In the genomic region with DNA sequence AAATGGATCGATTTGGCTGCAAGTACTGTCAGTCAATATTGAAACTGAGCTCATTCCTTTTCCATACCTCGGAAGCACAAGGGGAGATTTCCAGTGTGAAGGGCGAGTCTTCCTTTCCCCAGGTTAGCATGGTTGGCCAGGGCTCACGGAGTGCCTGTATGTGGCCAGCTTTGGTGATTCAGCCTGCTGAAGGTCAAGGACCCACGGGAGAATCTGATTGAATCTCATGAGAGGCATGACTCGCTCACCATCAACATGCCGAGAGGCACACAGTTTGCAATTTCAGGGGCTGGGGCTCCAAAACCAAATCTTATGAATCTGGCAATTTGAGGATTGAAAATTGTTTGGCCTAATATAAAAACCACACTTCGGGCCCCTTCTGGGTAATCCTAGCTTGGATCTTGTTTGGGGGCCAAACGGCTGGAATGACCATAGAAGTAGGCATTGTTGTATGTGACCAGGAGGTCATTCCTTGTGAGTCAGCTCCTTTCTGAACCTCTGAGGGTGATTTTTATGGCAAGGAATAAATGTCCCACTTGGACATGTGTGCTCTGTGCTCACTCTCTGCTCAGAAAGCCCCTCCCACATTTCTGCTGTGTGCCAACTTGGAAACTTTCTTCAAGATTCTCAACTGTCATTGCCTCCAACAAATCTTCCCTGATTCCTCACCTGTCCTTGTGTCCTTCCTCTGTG, we compare ENCODE assay signal across 9 cellular contexts.
DNase-seq lines count a peak whose midpoint lies in the region; ATAC-seq and TF ChIP-seq lines count a peak whose summit lies in the region.
"Had no signal": no experiment of that assay in that cellular context is flagged by ENCODE, and none has a peak within 500 bp of the region (broad histone marks: within the 10 kb centered on the region; RNA-seq: fewer than 3 reads in every experiment).

No MANE protein-coding gene starts in this region.

- H3K27me3 ChIP-seq in cardiac muscle cell (no peaks in the 10 kb centered on the region), SK-N-SH (ENCODE audit: insufficient read depth) (no peaks in the 10 kb centered on the region), neuronal stem cell (ENCODE audit: control insufficient read depth in 3 of 3, insufficient read depth in 3 of 3, low read depth in 1 of 3, low read length in 3 of 3) (no peaks in the 10 kb centered on the region)

- H2AFZ ChIP-seq in SK-N-SH (ENCODE audit: low read depth) = 0 out of 2 replicates have a peak overlapping the region, but pooled peaks have one; percentile 42
- H2AFZ ChIP-seq in neuronal stem cell (ENCODE audit: low read length) = no peak overlapping the region

- no peak overlapping the region for H3K4me3 ChIP-seq in cardiac muscle cell
- no peak overlapping the region for H3K4me3 ChIP-seq in SK-N-SH (ENCODE audit: low read depth in 2 of 2, low read length in 1 of 2)
- no peak overlapping the region for H3K4me3 ChIP-seq in neuronal stem cell (ENCODE audit: low read length in 2 of 2)

- POLR2A ChIA-PET in SK-N-SH (lab: Yijun Ruan, JAX) = no interaction called here

- no peak overlapping the region for H3K4ac ChIP-seq in neuronal stem cell (ENCODE audit: low read length)

- H3K14ac ChIP-seq in neuronal stem cell (ENCODE audit: low read length) = no peak overlapping the region

- no peak overlapping the region for H2BK15ac ChIP-seq in neuronal stem cell (ENCODE audit: low read length)

- intact Hi-C loops in Right ventricle myocardium superior (cut with DNase I) = no loop called here

- H2BK12ac ChIP-seq in neuronal stem cell (ENCODE audit: low read length) = no peak overlapping the region

- CTCF ChIA-PET in SK-N-SH (lab: Yijun Ruan, JAX) = interaction anchor here (1.1 to 1.4 kb wide), 3 partner anchors 10 to 509 kb away, joined by 3 to 6 read pairs (median 3); no protein-coding TSS in a partner anchor

- H4K8ac ChIP-seq in neuronal stem cell (ENCODE audit: low read depth, low read length) = no peak overlapping the region

- no peak overlapping the region for H2AK5ac ChIP-seq in neuronal stem cell (ENCODE audit: low read depth, low read length)

- H3K23ac ChIP-seq in neuronal stem cell (ENCODE audit: low read depth, low read length, poor library complexity) = no peak overlapping the region

- no peak for TF ChIP-seq RAD21 in SK-N-SH (IDR thresholded peaks at IDR 0.05; ENCODE audit: low read length)

- peak; percentile 10 to 47 for DNase-seq in cardiac muscle cell (ENCODE audit: low read depth in 1 of 2, low spot score in 1 of 2)
- DNase-seq in Right ventricle myocardium superior = no peak
- no peak for DNase-seq in SK-N-SH
- peak; percentile 66 for DNase-seq in fibroblast of gingiva (ENCODE audit: low read depth)
- peak; percentile 76 for DNase-seq in stromal cell of bone marrow (ENCODE audit: low read depth)
- DNase-seq in activated CD4-positive, CD25-positive, alpha-beta regulatory T cell treated with anti-CD3 and anti-CD28 coated beads, Interleukin-2, amount 50 U/mL, for 72 hours = no peak
- no peak for DNase-seq in neuronal stem cell (ENCODE audit: low spot score)
- no peak for DNase-seq in activated CD8-positive, alpha-beta memory T cell treated with anti-CD3 and anti-CD28 coated beads for 24 hours
- DNase-seq: substantia nigra had no signal

- no peak for ATAC-seq in Right ventricle myocardium superior (ENCODE audit: poor library complexity)

- H3K27ac ChIP-seq in cardiac muscle cell (no peak overlapping the region), SK-N-SH (ENCODE audit: low read depth in 2 of 2, low read length in 1 of 2) (peak overlapping the region in 1 of 2 experiments; percentile 79; a peak in 2 of 4 replicates), neuronal stem cell (replicated peaks; ENCODE audit: low read length) (no peak overlapping the region)

- peaks cover 20% of the 10 kb centered on the region for H3F3A ChIP-seq in SK-N-SH (replicated peaks; ENCODE audit: insufficient read depth)

- TF ChIP-seq CTCF in cardiac muscle cell (IDR thresholded peaks at IDR 0.05; ENCODE audit: low read depth, low read length) (no peak), SK-N-SH (IDR thresholded peaks at IDR 0.05) (no peak)

- 35% methylated on average over 9 of the region's 9 CpGs for WGBS in SK-N-SH (ENCODE audit: low lambda C conversion rate)
- WGBS in neuronal stem cell (ENCODE audit: extremely low coverage in 2 of 2, insufficient read length in 2 of 2, insufficient replicate concordance in 1 of 2), 2 donors = no CpG with 5 or more reads among the region's 9 CpGs

- no peaks in the 10 kb centered on the region for H4K20me1 ChIP-seq in SK-N-SH (ENCODE audit: insufficient read depth)

- H4K91ac ChIP-seq in neuronal stem cell (ENCODE audit: low read depth, low read length, poor library complexity) = no peak overlapping the region

- no peak overlapping the region for H3K18ac ChIP-seq in neuronal stem cell (ENCODE audit: low read length)

- H3K4me2 ChIP-seq in SK-N-SH (peak overlapping the region; percentile 25; the same call in 1 of the 2 replicates), neuronal stem cell (ENCODE audit: insufficient read depth, low read length, poor library complexity, severe bottlenecking) (no peak overlapping the region)

- H3K9ac ChIP-seq in SK-N-SH (peak overlapping the region; percentile 23; the same call in 1 of the 2 replicates), neuronal stem cell (ENCODE audit: low read depth, low read length, poor library complexity) (no peak overlapping the region)

- peaks cover 52% of the 10 kb centered on the region for H3K4me1 ChIP-seq in cardiac muscle cell (ENCODE audit: low read depth)
- peaks cover 0 to 24% of the 10 kb centered on the region in 2 experiments; a peak in 3 of 4 replicates for H3K4me1 ChIP-seq in SK-N-SH (ENCODE audit: control insufficient read depth in 1 of 2, insufficient read depth in 2 of 2, low read depth in 1 of 2, low read length in 1 of 2)
- H3K4me1 ChIP-seq in neuronal stem cell (ENCODE audit: control insufficient read depth in 2 of 2, insufficient read depth in 1 of 2, low read depth in 1 of 2, low read length in 2 of 2) = peaks cover 3 to 4% of the 10 kb centered on the region in 2 donors

- H3K9me2 ChIP-seq in SK-N-SH = no peaks in the 10 kb centered on the region

- no peaks in the 10 kb centered on the region for H3K9me3 ChIP-seq in cardiac muscle cell (ENCODE audit: low read depth)
- H3K9me3 ChIP-seq in SK-N-SH = no peaks in the 10 kb centered on the region
- H3K9me3 ChIP-seq in neuronal stem cell (replicated peaks in 1 of 2; ENCODE audit: control insufficient read depth in 2 of 2, insufficient read depth in 1 of 2, low read depth in 1 of 2, low read length in 2 of 2) = no peaks in the 10 kb centered on the region

- H2BK120ac ChIP-seq in neuronal stem cell (ENCODE audit: low read depth, low read length) = no peak overlapping the region

- no peaks in the 10 kb centered on the region for H3K79me2 ChIP-seq in SK-N-SH (ENCODE audit: insufficient read depth)

- no peak overlapping the region for H2BK5ac ChIP-seq in neuronal stem cell (ENCODE audit: low read length)

- H3K79me1 ChIP-seq in neuronal stem cell (ENCODE audit: low read depth, low read length) = no peaks in the 10 kb centered on the region

- peak in 1 of 2 experiments; percentile 64; a peak in 1 of 4 replicates for TF ChIP-seq EP300 in SK-N-SH (IDR thresholded peaks at IDR 0.05; ENCODE audit: borderline replicate concordance in 1 of 2, low read depth in 1 of 2, low read length in 1 of 2)

- H3K36me3 ChIP-seq in cardiac muscle cell = no peaks in the 10 kb centered on the region
- no peaks in the 10 kb centered on the region for H3K36me3 ChIP-seq in SK-N-SH (replicated peaks in 1 of 2; ENCODE audit: control insufficient read depth in 1 of 2, insufficient read depth in 2 of 2, low read length in 1 of 2)
- H3K36me3 ChIP-seq in neuronal stem cell (replicated peaks in 1 of 2; ENCODE audit: control insufficient read depth in 2 of 2, insufficient read depth in 2 of 2, low read length in 2 of 2) = no peaks in the 10 kb centered on the region

TF ChIP-seq in SK-N-SH, 30 proteins besides CTCF, POLR2A, EP300 and RAD21 (continues in another document):
- TF ChIP-seq, protein P1, sequence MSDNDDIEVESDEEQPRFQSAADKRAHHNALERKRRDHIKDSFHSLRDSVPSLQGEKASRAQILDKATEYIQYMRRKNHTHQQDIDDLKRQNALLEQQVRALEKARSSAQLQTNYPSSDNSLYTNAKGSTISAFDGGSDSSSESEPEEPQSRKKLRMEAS (IDR thresholded peaks at IDR 0.05; ENCODE audit: low read depth) = peak; percentile 60
- TF ChIP-seq FOSL2 (IDR thresholded peaks at IDR 0.05; ENCODE audit: borderline replicate concordance, low read depth) = peak; percentile 75
- TF ChIP-seq MEF2A (IDR thresholded peaks at IDR 0.05; ENCODE audit: borderline replicate concordance, low read depth) = no peak
- peak; percentile 26; the same call in 1 of the 2 replicates for TF ChIP-seq SIN3A (IDR thresholded peaks at IDR 0.05; ENCODE audit: borderline replicate concordance, low read depth, low read length)
- peak; percentile 61; the same call in 1 of the 2 replicates for TF ChIP-seq RXRA (IDR thresholded peaks at IDR 0.05; ENCODE audit: borderline replicate concordance, low read depth)
- no peak for TF ChIP-seq ELF1 (IDR thresholded peaks at IDR 0.05)
- TF ChIP-seq NRF1 (IDR thresholded peaks at IDR 0.05; ENCODE audit: low read depth, low read length) = no peak
- TF ChIP-seq TCF12 (IDR thresholded peaks at IDR 0.05) = no peak
- peak; percentile 76 for TF ChIP-seq JUND (IDR thresholded peaks at IDR 0.05)
- TF ChIP-seq, protein P2, sequence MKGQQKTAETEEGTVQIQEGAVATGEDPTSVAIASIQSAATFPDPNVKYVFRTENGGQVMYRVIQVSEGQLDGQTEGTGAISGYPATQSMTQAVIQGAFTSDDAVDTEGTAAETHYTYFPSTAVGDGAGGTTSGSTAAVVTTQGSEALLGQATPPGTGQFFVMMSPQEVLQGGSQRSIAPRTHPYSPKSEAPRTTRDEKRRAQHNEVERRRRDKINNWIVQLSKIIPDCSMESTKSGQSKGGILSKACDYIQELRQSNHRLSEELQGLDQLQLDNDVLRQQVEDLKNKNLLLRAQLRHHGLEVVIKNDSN (IDR thresholded peaks at IDR 0.05; ENCODE audit: borderline replicate concordance, low read depth) = no peak
- TF ChIP-seq MXI1 (IDR thresholded peaks at IDR 0.05; ENCODE audit: low read depth, low read length) = no peak
- no peak for TF ChIP-seq TAF1 (IDR thresholded peaks at IDR 0.05; ENCODE audit: borderline replicate concordance, low read depth, low read length)
- TF ChIP-seq YY1 (IDR thresholded peaks at IDR 0.05; ENCODE audit: low read depth) = no peak
- TF ChIP-seq RFX5 (IDR thresholded peaks at IDR 0.05; ENCODE audit: low read length) = no peak
- TF ChIP-seq GATA2 (CRISPR knock-in tag; IDR thresholded peaks at IDR 0.05) = no peak
- no peak for TF ChIP-seq FOXM1 (IDR thresholded peaks at IDR 0.05; ENCODE audit: low read depth)
- TF ChIP-seq POLR2AphosphoS5 (IDR thresholded peaks at IDR 0.05; ENCODE audit: low read depth, low read length) = peak; percentile 26; the same call in 1 of the 2 replicates

Comparison
In these comparisons a context has a peak if more than half of its experiments do, and no peak if none do; other contexts are left out.
1. DNase-seq: peak in cardiac muscle cell (2 of 2), fibroblast of gingiva (single experiment) and stromal cell of bone marrow (single experiment); none in Right ventricle myocardium superior (single experiment), SK-N-SH (single experiment), activated CD4-positive, CD25-positive, alpha-beta regulatory T cell treated with anti-CD3 and anti-CD28 coated beads, Interleukin-2, amount 50 U/mL, for 72 hours (single experiment), neuronal stem cell (single experiment) and activated CD8-positive, alpha-beta memory T cell treated with anti-CD3 and anti-CD28 coated beads for 24 hours (single experiment).